ENCODE assay signal across 1 cellular context in the genomic region with DNA sequence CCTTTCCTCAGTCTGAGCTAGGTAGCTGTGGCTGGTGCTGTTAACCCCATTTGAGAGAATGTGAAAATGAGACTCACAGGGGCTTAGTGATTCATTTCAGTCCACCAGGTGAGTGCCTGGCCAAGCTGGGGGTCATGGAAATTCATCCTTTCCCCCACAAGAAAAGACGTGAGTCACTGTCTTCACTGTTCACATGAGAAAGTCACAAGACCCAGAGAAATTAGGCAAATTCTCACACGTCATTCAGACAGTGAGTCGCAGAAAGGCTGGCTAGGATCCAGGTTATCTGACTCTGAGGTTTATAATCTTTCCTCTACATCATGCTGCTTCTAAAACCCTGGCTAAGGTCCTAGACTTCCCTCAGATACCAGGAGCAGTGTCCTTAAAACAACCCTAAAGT.
A peak's percentile ranks its signal among the peaks of the same experiment; 100 is the strongest.
TF ChIP-seq lines count a peak whose summit lies in the region.

No MANE protein-coding gene starts in this region.

TF ChIP-seq in HEK293, 187 proteins besides CTCF, POLR2A, EP300 and RAD21 (continued from another document):
- TF ChIP-seq ZNF654 (tag by site-specific recombination; IDR thresholded peaks at IDR 0.05; ENCODE audit: low read depth) = no peak
- TF ChIP-seq SP7 (tag by site-specific recombination; IDR thresholded peaks at IDR 0.05) = no peak
- TF ChIP-seq ZNF768 (tag by site-specific recombination; IDR thresholded peaks at IDR 0.05) = no peak
- TF ChIP-seq, protein P1, sequence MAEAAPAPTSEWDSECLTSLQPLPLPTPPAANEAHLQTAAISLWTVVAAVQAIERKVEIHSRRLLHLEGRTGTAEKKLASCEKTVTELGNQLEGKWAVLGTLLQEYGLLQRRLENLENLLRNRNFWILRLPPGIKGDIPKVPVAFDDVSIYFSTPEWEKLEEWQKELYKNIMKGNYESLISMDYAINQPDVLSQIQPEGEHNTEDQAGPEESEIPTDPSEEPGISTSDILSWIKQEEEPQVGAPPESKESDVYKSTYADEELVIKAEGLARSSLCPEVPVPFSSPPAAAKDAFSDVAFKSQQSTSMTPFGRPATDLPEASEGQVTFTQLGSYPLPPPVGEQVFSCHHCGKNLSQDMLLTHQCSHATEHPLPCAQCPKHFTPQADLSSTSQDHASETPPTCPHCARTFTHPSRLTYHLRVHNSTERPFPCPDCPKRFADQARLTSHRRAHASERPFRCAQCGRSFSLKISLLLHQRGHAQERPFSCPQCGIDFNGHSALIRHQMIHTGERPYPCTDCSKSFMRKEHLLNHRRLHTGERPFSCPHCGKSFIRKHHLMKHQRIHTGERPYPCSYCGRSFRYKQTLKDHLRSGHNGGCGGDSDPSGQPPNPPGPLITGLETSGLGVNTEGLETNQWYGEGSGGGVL (tag by site-specific recombination; IDR thresholded peaks at IDR 0.05) = 0 out of 2 replicates have a peak, but pooled peaks have one; percentile 23
- TF ChIP-seq, protein P2, sequence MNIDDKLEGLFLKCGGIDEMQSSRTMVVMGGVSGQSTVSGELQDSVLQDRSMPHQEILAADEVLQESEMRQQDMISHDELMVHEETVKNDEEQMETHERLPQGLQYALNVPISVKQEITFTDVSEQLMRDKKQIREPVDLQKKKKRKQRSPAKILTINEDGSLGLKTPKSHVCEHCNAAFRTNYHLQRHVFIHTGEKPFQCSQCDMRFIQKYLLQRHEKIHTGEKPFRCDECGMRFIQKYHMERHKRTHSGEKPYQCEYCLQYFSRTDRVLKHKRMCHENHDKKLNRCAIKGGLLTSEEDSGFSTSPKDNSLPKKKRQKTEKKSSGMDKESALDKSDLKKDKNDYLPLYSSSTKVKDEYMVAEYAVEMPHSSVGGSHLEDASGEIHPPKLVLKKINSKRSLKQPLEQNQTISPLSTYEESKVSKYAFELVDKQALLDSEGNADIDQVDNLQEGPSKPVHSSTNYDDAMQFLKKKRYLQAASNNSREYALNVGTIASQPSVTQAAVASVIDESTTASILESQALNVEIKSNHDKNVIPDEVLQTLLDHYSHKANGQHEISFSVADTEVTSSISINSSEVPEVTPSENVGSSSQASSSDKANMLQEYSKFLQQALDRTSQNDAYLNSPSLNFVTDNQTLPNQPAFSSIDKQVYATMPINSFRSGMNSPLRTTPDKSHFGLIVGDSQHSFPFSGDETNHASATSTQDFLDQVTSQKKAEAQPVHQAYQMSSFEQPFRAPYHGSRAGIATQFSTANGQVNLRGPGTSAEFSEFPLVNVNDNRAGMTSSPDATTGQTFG (tag by site-specific recombination; IDR thresholded peaks at IDR 0.05; ENCODE audit: borderline replicate concordance) = no peak
- TF ChIP-seq IKZF3 (tag by site-specific recombination; IDR thresholded peaks at IDR 0.05) = no peak
- TF ChIP-seq ZNF302 (tag by site-specific recombination; IDR thresholded peaks at IDR 0.05; ENCODE audit: low read depth) = no peak
- no peak for TF ChIP-seq ZNF792 (tag by site-specific recombination; IDR thresholded peaks at IDR 0.05)
- no peak for TF ChIP-seq ZEB2 (tag by site-specific recombination; IDR thresholded peaks at IDR 0.05)
- TF ChIP-seq, protein P3, sequence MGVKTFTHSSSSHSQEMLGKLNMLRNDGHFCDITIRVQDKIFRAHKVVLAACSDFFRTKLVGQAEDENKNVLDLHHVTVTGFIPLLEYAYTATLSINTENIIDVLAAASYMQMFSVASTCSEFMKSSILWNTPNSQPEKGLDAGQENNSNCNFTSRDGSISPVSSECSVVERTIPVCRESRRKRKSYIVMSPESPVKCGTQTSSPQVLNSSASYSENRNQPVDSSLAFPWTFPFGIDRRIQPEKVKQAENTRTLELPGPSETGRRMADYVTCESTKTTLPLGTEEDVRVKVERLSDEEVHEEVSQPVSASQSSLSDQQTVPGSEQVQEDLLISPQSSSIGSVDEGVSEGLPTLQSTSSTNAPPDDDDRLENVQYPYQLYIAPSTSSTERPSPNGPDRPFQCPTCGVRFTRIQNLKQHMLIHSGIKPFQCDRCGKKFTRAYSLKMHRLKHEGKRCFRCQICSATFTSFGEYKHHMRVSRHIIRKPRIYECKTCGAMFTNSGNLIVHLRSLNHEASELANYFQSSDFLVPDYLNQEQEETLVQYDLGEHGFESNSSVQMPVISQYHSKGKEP (tag by site-specific recombination; IDR thresholded peaks at IDR 0.05) = no peak
- TF ChIP-seq ZNF48 (tag by site-specific recombination; IDR thresholded peaks at IDR 0.05) = no peak
- no peak for TF ChIP-seq TRIM28 (IDR thresholded peaks at IDR 0.05; ENCODE audit: borderline replicate concordance, low read length)
- TF ChIP-seq ZNF335 (tag by site-specific recombination; conservative IDR thresholded peaks at IDR 0.05) = peak; percentile 31
- TF ChIP-seq, protein P4, sequence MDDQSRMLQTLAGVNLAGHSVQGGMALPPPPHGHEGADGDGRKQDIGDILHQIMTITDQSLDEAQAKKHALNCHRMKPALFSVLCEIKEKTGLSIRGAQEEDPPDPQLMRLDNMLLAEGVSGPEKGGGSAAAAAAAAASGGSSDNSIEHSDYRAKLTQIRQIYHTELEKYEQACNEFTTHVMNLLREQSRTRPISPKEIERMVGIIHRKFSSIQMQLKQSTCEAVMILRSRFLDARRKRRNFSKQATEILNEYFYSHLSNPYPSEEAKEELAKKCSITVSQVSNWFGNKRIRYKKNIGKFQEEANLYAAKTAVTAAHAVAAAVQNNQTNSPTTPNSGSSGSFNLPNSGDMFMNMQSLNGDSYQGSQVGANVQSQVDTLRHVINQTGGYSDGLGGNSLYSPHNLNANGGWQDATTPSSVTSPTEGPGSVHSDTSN (CRISPR knock-in tag; IDR thresholded peaks at IDR 0.05) = no peak
- TF ChIP-seq ZNF510 (tag by site-specific recombination; IDR thresholded peaks at IDR 0.05; ENCODE audit: insufficient replicate concordance) = no peak
- TF ChIP-seq, protein P5, sequence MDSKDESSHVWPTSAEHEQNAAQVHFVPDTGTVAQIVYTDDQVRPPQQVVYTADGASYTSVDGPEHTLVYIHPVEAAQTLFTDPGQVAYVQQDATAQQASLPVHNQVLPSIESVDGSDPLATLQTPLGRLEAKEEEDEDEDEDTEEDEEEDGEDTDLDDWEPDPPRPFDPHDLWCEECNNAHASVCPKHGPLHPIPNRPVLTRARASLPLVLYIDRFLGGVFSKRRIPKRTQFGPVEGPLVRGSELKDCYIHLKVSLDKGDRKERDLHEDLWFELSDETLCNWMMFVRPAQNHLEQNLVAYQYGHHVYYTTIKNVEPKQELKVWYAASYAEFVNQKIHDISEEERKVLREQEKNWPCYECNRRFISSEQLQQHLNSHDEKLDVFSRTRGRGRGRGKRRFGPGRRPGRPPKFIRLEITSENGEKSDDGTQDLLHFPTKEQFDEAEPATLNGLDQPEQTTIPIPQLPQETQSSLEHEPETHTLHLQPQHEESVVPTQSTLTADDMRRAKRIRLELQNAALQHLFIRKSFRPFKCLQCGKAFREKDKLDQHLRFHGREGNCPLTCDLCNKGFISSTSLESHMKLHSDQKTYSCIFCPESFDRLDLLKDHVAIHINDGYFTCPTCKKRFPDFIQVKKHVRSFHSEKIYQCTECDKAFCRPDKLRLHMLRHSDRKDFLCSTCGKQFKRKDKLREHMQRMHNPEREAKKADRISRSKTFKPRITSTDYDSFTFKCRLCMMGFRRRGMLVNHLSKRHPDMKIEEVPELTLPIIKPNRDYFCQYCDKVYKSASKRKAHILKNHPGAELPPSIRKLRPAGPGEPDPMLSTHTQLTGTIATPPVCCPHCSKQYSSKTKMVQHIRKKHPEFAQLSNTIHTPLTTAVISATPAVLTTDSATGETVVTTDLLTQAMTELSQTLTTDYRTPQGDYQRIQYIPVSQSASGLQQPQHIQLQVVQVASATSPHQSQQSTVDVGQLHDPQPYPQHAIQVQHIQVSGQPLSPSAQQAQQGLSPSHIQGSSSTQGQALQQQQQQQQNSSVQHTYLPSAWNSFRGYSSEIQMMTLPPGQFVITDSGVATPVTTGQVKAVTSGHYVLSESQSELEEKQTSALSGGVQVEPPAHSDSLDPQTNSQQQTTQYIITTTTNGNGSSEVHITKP (tag by site-specific recombination; IDR thresholded peaks at IDR 0.05) = 0 out of 2 replicates have a peak, but pooled peaks have one; percentile 17
- TF ChIP-seq, protein P6, sequence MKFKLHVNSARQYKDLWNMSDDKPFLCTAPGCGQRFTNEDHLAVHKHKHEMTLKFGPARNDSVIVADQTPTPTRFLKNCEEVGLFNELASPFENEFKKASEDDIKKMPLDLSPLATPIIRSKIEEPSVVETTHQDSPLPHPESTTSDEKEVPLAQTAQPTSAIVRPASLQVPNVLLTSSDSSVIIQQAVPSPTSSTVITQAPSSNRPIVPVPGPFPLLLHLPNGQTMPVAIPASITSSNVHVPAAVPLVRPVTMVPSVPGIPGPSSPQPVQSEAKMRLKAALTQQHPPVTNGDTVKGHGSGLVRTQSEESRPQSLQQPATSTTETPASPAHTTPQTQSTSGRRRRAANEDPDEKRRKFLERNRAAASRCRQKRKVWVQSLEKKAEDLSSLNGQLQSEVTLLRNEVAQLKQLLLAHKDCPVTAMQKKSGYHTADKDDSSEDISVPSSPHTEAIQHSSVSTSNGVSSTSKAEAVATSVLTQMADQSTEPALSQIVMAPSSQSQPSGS (tag by site-specific recombination; IDR thresholded peaks at IDR 0.05; ENCODE audit: low read depth) = no peak
- 0 out of 2 replicates have a peak, but pooled peaks have one; percentile 11 for TF ChIP-seq ZNF184 (tag by site-specific recombination; IDR thresholded peaks at IDR 0.05)
- TF ChIP-seq ZNF544 (tag by site-specific recombination; IDR thresholded peaks at IDR 0.05) = no peak
- no peak for TF ChIP-seq ZNF596 (tag by site-specific recombination; IDR thresholded peaks at IDR 0.05)
- no peak for TF ChIP-seq ZNF23 (tag by site-specific recombination; IDR thresholded peaks at IDR 0.05; ENCODE audit: borderline replicate concordance)
- no peak for TF ChIP-seq ZNF560 (tag by site-specific recombination; IDR thresholded peaks at IDR 0.05; ENCODE audit: borderline replicate concordance)
- no peak for TF ChIP-seq ZNF211 (tag by site-specific recombination; IDR thresholded peaks at IDR 0.05; ENCODE audit: low read depth)
- TF ChIP-seq, protein P7, sequence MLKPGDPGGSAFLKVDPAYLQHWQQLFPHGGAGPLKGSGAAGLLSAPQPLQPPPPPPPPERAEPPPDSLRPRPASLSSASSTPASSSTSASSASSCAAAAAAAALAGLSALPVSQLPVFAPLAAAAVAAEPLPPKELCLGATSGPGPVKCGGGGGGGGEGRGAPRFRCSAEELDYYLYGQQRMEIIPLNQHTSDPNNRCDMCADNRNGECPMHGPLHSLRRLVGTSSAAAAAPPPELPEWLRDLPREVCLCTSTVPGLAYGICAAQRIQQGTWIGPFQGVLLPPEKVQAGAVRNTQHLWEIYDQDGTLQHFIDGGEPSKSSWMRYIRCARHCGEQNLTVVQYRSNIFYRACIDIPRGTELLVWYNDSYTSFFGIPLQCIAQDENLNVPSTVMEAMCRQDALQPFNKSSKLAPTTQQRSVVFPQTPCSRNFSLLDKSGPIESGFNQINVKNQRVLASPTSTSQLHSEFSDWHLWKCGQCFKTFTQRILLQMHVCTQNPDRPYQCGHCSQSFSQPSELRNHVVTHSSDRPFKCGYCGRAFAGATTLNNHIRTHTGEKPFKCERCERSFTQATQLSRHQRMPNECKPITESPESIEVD (tag by site-specific recombination; IDR thresholded peaks at IDR 0.05) = no peak
- no peak for TF ChIP-seq ZNF140 (tag by site-specific recombination; IDR thresholded peaks at IDR 0.05)
- no peak for TF ChIP-seq SP3 (tag by site-specific recombination; IDR thresholded peaks at IDR 0.05)
- TF ChIP-seq ZBTB17 (tag by site-specific recombination; IDR thresholded peaks at IDR 0.05) = 0 out of 2 replicates have a peak, but pooled peaks have one; percentile 28
- TF ChIP-seq ZNF394 (tag by site-specific recombination; IDR thresholded peaks at IDR 0.05; ENCODE audit: borderline replicate concordance) = no peak
TF ChIP-seq in HEK293: peak in this region for 12.
